ENCODE assay signal across 28 cellular contexts in genomic region chr1:61330018-61330417, GRCh38.
"Had no signal": no experiment of that assay in that cellular context is flagged by ENCODE, and none has a peak within 500 bp of the region (broad histone marks: within the 10 kb centered on the region; RNA-seq: fewer than 3 reads in every experiment).

No MANE protein-coding gene starts in this region.

- H3K36me3 ChIP-seq: pancreas, prostate gland, thyroid gland, transverse colon, upper lobe of right lung had no signal

- H3K27me3 ChIP-seq: pancreas, stomach, testis, thyroid gland, transverse colon, upper lobe of right lung had no signal

- H3K4me3 ChIP-seq: left ventricle myocardium inferior, lung, mucosa of descending colon, pancreas, prostate gland, skin epidermis, stomach, testis, thyroid gland, transverse colon, upper lobe of right lung had no signal

- H3K27ac Mint-ChIP-seq: immature natural killer cell; stimulated activated naive B cell treated with anti-CD40 and anti-IgM and Interleukin-4, amounts not matched to agents 10 μg/mL and 1 μg/mL and 100 μg/mL, for 72 hours had no signal

- H3K36me3 Mint-ChIP-seq: immature natural killer cell; natural killer cell treated with Interleukin-12 subunit alpha and Interleukin-12 subunit beta and Interleukin-15 and Interleukin-18, amount 100 ng/mL, for 72 hours; stimulated activated naive B cell treated with anti-CD40 and anti-IgM and Interleukin-4, amounts not matched to agents 10 μg/mL and 1 μg/mL and 100 μg/mL, for 72 hours had no signal

- H3K4me3 Mint-ChIP-seq: immature natural killer cell; naive thymus-derived CD4-positive, alpha-beta T cell; natural killer cell treated with Interleukin-12 subunit alpha and Interleukin-12 subunit beta and Interleukin-15 and Interleukin-18, amount 100 ng/mL, for 72 hours; stimulated activated naive B cell treated with anti-CD40 and anti-IgM and Interleukin-4, amounts not matched to agents 10 μg/mL and 1 μg/mL and 100 μg/mL, for 72 hours had no signal

- H3K9me3 Mint-ChIP-seq: immature natural killer cell; natural killer cell treated with Interleukin-12 subunit alpha and Interleukin-12 subunit beta and Interleukin-15 and Interleukin-18, amount 100 ng/mL, for 72 hours; stimulated activated naive B cell treated with anti-CD40 and anti-IgM and Interleukin-4, amounts not matched to agents 10 μg/mL and 1 μg/mL and 100 μg/mL, for 72 hours had no signal

- ATAC-seq: mucosa of descending colon; naive thymus-derived CD4-positive, alpha-beta T cell; natural killer cell treated with Interleukin-12 subunit alpha and Interleukin-12 subunit beta and Interleukin-15 and Interleukin-18, amount 100 ng/mL, for 72 hours; pancreas; right cardiac atrium; sciatic nerve; stimulated activated naive B cell treated with anti-CD40 and anti-IgM and Interleukin-4, amounts not matched to agents 10 μg/mL and 1 μg/mL and 100 μg/mL, for 72 hours; stimulated activated naive CD8-positive, alpha-beta T cell treated with anti-CD3 and anti-CD28 coated beads, Interleukin-15, Interleukin-2, amounts not matched to agents 100 U/mL and 50 U/mL, for 24 hours; upper lobe of right lung had no signal

- FAIRE-seq: islet of Langerhans, pancreas, urothelium cell line had no signal

- H3K27me3 Mint-ChIP-seq: naive thymus-derived CD4-positive, alpha-beta T cell had no signal

- H3K27ac ChIP-seq: left ventricle myocardium inferior, pancreas, prostate gland, skin epidermis, stomach, testis, thyroid gland, transverse colon, upper lobe of right lung had no signal

- DNase-seq: hypothalamus; immature natural killer cell; left ventricle myocardium inferior; midbrain; mucosa of descending colon; naive thymus-derived CD4-positive, alpha-beta T cell; pancreas; posterior cingulate gyrus; retina; right cardiac atrium; stimulated activated CD4-positive, alpha-beta T cell treated with anti-CD3 and anti-CD28 coated beads, Interleukin-12 subunit alpha, Interleukin-12 subunit beta, amount 100 ng/mL, for 4 hours; stimulated activated CD4-positive, alpha-beta T cell treated with anti-CD3 and anti-CD28 coated beads, Interleukin-15, amount 100 ng/mL, for 24 hours; stimulated activated CD4-positive, alpha-beta T cell treated with anti-CD3 and anti-CD28 coated beads, Interleukin-2, amount 100 ng/mL, for 24 hours; stimulated activated CD4-positive, alpha-beta T cell treated with anti-CD3 and anti-CD28 coated beads, Interleukin-4, amount 100 ng/mL, for 1 hour; stimulated activated naive B cell treated with anti-CD40 and anti-IgM and Interleukin-4, amounts not matched to agents 10 μg/mL and 1 μg/mL and 100 μg/mL, for 72 hours; stimulated activated naive CD8-positive, alpha-beta T cell treated with anti-CD3 and anti-CD28 coated beads, Interleukin-15, Interleukin-2, amounts not matched to agents 100 U/mL and 50 U/mL, for 24 hours; stomach; testis; thyroid gland; transverse colon; upper lobe of right lung had no signal

- H3K4me1 ChIP-seq: prostate gland, upper lobe of right lung had no signal

- H3K4me1 Mint-ChIP-seq: immature natural killer cell had no signal

- H3K9me3 ChIP-seq: left ventricle myocardium inferior, mucosa of descending colon, pancreas, prostate gland, stomach, testis, thyroid gland, transverse colon, upper lobe of right lung had no signal
